8 cellular contexts compared by ENCODE assay signal in genomic region chr10:127227027-127227426, GRCh38. TPM values are rescaled to one million over a fixed set of nuclear protein-coding genes. Genes with fewer than 3 reads are reported as not detected.
"Had no signal": no experiment of that assay in that cellular context is flagged by ENCODE, and none has a peak within 500 bp of the region (broad histone marks: within the 10 kb centered on the region; RNA-seq: fewer than 3 reads in every experiment).

No MANE protein-coding gene starts in this region.

- H3K4me3 Mint-ChIP-seq: GM23338, HFFc6 had no signal

- ATAC-seq: GM23338, HCT116, K562 had no signal

- H3K9me3 ChIP-seq: HAP-1 had no signal

- H3K4me1 ChIP-seq: HAP-1 had no signal

- H3K9me3 Mint-ChIP-seq: GM23338, HFFc6 had no signal

- H3K36me3 ChIP-seq: HAP-1 had no signal

- H3K4me1 Mint-ChIP-seq: GM23338 had no signal

- DNase-seq: HFFc6, IMR-90, KG1 had no signal

- H3K27ac Mint-ChIP-seq: GM23338, HFFc6 had no signal

- H3K4me2 ChIP-seq: GM23338 had no signal

- H3K4me3 ChIP-seq: GM23338, HAP-1, K562 had no signal

- H2AFZ ChIP-seq: GM23338 had no signal

- H3K27ac ChIP-seq: HL-60 had no signal

RNA-seq across cellular contexts. Expression of gene INSYN2A, which starts 30.6 kb away (rescaled TPM):
- total RNA-seq: K562 had no signal
- polyA plus RNA-seq: K562 had no signal
